ENCODE assay signal across 28 cellular contexts in the genomic region with DNA sequence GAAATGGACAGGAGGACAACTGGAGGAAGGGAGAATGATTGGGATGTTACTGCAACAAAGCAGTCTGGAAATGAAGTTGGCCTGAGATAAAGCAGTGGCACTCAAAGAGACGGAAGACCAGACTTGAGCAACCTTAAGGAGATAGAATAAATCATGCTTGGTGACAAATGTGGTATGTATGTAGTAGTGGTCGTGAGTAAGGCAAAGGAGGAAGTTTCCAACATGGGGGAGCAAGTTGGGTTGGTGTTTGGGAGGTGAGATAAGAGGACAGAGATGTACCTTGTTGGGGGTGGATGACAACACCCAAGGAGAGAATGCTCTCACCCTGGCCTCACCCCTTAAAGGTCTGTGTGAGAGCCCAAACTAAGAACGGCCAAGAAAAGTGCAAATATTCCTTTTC.
"Had no signal": no experiment of that assay in that cellular context is flagged by ENCODE, and none has a peak within 500 bp of the region (broad histone marks: within the 10 kb centered on the region; RNA-seq: fewer than 3 reads in every experiment).

No MANE protein-coding gene starts in this region.

- H3K4me3 ChIP-seq: adrenal gland, breast epithelium, colonic mucosa, dorsolateral prefrontal cortex, gastroesophageal sphincter, mucosa of descending colon, tibial artery had no signal

- DNase-seq: activated CD4-positive, alpha-beta T cell treated with anti-CD3 and anti-CD28 coated beads, Interleukin-2, amount 50 U/mL, for 4 hours; activated CD8-positive, alpha-beta memory T cell treated with anti-CD3 and anti-CD28 coated beads for 24 hours; activated CD8-positive, alpha-beta memory T cell treated with anti-CD3 and anti-CD28 coated beads, Interleukin-2, amount 50 U/mL, for 4 hours; activated naive CD4-positive, alpha-beta T cell; activated T-cell treated with anti-CD3 and anti-CD28 coated beads, Interleukin-2, amount 50 U/mL, for 24 hours; adrenal gland; colonic mucosa; dorsolateral prefrontal cortex; head of caudate nucleus; hypothalamus; mucosa of descending colon; occipital lobe; small intestine; stimulated activated CD4-positive, alpha-beta T cell treated with anti-CD3 and anti-CD28 coated beads, Interleukin-2, amount 100 ng/mL, for 24 hours; stimulated activated naive CD8-positive, alpha-beta T cell treated with anti-CD3 and anti-CD28 coated beads, Interleukin-15, amount 100 ng/mL, for 72 hours; tibial artery; WERI-Rb-1 had no signal

- FAIRE-seq: small intestine, TTC549 had no signal

- H3K27me3 ChIP-seq: adrenal gland, breast epithelium, colonic mucosa, dorsolateral prefrontal cortex, gastroesophageal sphincter, tibial artery had no signal

- H3K9me3 Mint-ChIP-seq: activated T-cell treated with anti-CD3 and anti-CD28 coated beads, Interleukin-2, amount 50 U/mL, for 24 hours; activated T-helper 2 cell treated with anti-CD3 and anti-CD28 coated beads, Interferon-gamma antibody, Interleukin-2, Interleukin-4, amounts not matched to agents 10 μg/mL and 5 μg/mL and 100 μg/mL, durations not matched to agents 14 hours and 24 hours and 36 hours; memory B cell; stimulated activated effector memory CD8-positive, alpha-beta T cell treated with anti-CD3 and anti-CD28 coated beads, Interleukin-12 subunit alpha, Interleukin-12 subunit beta, amount 100 ng/mL, for 72 hours; stimulated activated naive CD8-positive, alpha-beta T cell treated with anti-CD3 and anti-CD28 coated beads, Interleukin-15, amount 100 ng/mL, for 72 hours; T-helper 2 cell treated with Interferon-gamma antibody and Interleukin-4, amounts not matched to agents 5 μg/mL and 100 μg/mL, for 36 hours had no signal

- H3K4me1 ChIP-seq: adrenal gland, breast epithelium, colonic mucosa, gastroesophageal sphincter had no signal

- H3K27ac Mint-ChIP-seq: activated naive CD8-positive, alpha-beta T cell; activated T-cell treated with anti-CD3 and anti-CD28 coated beads, Interleukin-2, amount 50 U/mL, for 24 hours; activated T-helper 2 cell treated with anti-CD3 and anti-CD28 coated beads, Interferon-gamma antibody, Interleukin-2, Interleukin-4, amounts not matched to agents 10 μg/mL and 5 μg/mL and 100 μg/mL, durations not matched to agents 14 hours and 24 hours and 36 hours; memory B cell; stimulated activated effector memory CD8-positive, alpha-beta T cell treated with anti-CD3 and anti-CD28 coated beads, Interleukin-12 subunit alpha, Interleukin-12 subunit beta, amount 100 ng/mL, for 72 hours; T-helper 2 cell treated with Interferon-gamma antibody and Interleukin-4, amounts not matched to agents 5 μg/mL and 100 μg/mL, for 36 hours had no signal

- H3K36me3 ChIP-seq: adrenal gland, breast epithelium, colonic mucosa, gastroesophageal sphincter, tibial artery, WERI-Rb-1 had no signal

- H3K9me3 ChIP-seq: adrenal gland, breast epithelium, colonic mucosa, gastroesophageal sphincter, mucosa of descending colon, tibial artery had no signal

- H3K27me3 Mint-ChIP-seq: activated naive CD8-positive, alpha-beta T cell; activated T-cell treated with anti-CD3 and anti-CD28 coated beads, Interleukin-2, amount 50 U/mL, for 24 hours; memory B cell; stimulated activated naive CD8-positive, alpha-beta T cell treated with anti-CD3 and anti-CD28 coated beads, Interleukin-15, amount 100 ng/mL, for 72 hours had no signal

- ATAC-seq: gastroesophageal sphincter; mucosa of descending colon; sciatic nerve; stimulated activated effector memory CD8-positive, alpha-beta T cell treated with anti-CD3 and anti-CD28 coated beads, Interleukin-12 subunit alpha, Interleukin-12 subunit beta, amount 100 ng/mL, for 72 hours; stimulated activated naive CD8-positive, alpha-beta T cell treated with anti-CD3 and anti-CD28 coated beads, Interleukin-15, amount 100 ng/mL, for 72 hours had no signal

- H3K4me1 Mint-ChIP-seq: stimulated activated effector memory CD8-positive, alpha-beta T cell treated with anti-CD3 and anti-CD28 coated beads, Interleukin-12 subunit alpha, Interleukin-12 subunit beta, amount 100 ng/mL, for 72 hours; stimulated activated naive CD8-positive, alpha-beta T cell treated with anti-CD3 and anti-CD28 coated beads, Interleukin-15, amount 100 ng/mL, for 72 hours had no signal

- H3K36me3 Mint-ChIP-seq: activated naive CD8-positive, alpha-beta T cell; memory B cell; stimulated activated effector memory CD8-positive, alpha-beta T cell treated with anti-CD3 and anti-CD28 coated beads, Interleukin-12 subunit alpha, Interleukin-12 subunit beta, amount 100 ng/mL, for 72 hours had no signal

- H3K4me3 Mint-ChIP-seq: activated naive CD8-positive, alpha-beta T cell; activated T-cell treated with anti-CD3 and anti-CD28 coated beads, Interleukin-2, amount 50 U/mL, for 24 hours; memory B cell; neural crest cell; stimulated activated effector memory CD8-positive, alpha-beta T cell treated with anti-CD3 and anti-CD28 coated beads, Interleukin-12 subunit alpha, Interleukin-12 subunit beta, amount 100 ng/mL, for 72 hours; stimulated activated naive CD8-positive, alpha-beta T cell treated with anti-CD3 and anti-CD28 coated beads, Interleukin-15, amount 100 ng/mL, for 72 hours; T-helper 2 cell treated with Interferon-gamma antibody and Interleukin-4, amounts not matched to agents 5 μg/mL and 100 μg/mL, for 36 hours had no signal

- H3K27ac ChIP-seq: adrenal gland, breast epithelium, colonic mucosa, dorsolateral prefrontal cortex, epithelial cell of prostate, gastroesophageal sphincter, tibial artery, WERI-Rb-1 had no signal
